33 cellular contexts compared by ENCODE assay signal in the genomic region with DNA sequence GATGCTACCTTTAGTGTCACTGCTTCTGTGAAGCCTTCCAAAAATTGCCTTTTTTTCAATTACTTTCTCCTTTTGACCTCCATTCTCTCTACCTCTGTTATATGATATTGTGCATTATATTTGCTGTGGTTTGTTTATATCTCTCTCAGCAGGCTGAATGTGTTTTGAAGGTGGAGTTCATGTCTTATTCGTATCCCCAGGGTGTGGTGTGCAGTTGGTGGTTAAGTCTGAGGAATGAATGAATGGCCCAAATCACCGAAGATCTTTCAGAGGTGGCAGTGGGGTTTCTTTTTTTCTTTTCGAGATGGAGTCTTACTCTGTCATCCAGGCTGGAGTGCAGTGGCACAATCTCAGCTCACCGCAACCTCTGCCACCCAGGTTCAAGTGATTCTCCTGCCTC.
"Had no signal": no experiment of that assay in that cellular context is flagged by ENCODE, and none has a peak within 500 bp of the region (broad histone marks: within the 10 kb centered on the region; RNA-seq: fewer than 3 reads in every experiment).

No MANE protein-coding gene starts in this region.

- H3K9me3 Mint-ChIP-seq: activated B cell treated with CpG ODN at 0.5 μM for 24 hours; activated naive CD8-positive, alpha-beta T cell treated with anti-CD3 and anti-CD28 coated beads, Interleukin-2, amount 10 ng/mL, durations not matched to agents 7 days and 5 days; activated T-cell treated with anti-CD3 and anti-CD28 coated beads, Interleukin-2, amount 50 U/mL, for 72 hours; activated T-helper 17 cell treated with anti-CD3 and anti-CD28 coated beads, Interleukin-2, amount 50 U/mL, for 72 hours had no signal

- H3K27me3 ChIP-seq: adrenal gland, body of pancreas, breast epithelium had no signal

- H3K4me3 ChIP-seq: adrenal gland, body of pancreas, breast epithelium had no signal

- H3K9me3 ChIP-seq: adrenal gland, body of pancreas, breast epithelium had no signal

- H3K36me3 ChIP-seq: adrenal gland, breast epithelium had no signal

- H3K27ac Mint-ChIP-seq: activated B cell treated with CpG ODN at 0.5 μM for 24 hours; activated CD8-positive, alpha-beta T cell treated with anti-CD3 and anti-CD28 coated beads for 36 hours; activated naive CD8-positive, alpha-beta T cell treated with anti-CD3 and anti-CD28 coated beads, Interleukin-2, amount 10 ng/mL, durations not matched to agents 7 days and 5 days; activated T-cell treated with anti-CD3 and anti-CD28 coated beads, Interleukin-2, amount 50 U/mL, for 72 hours; activated T-helper 17 cell treated with anti-CD3 and anti-CD28 coated beads, Interleukin-2, amount 50 U/mL, for 72 hours had no signal

- DNase-seq: activated B cell treated with CpG ODN at 0.5 μM for 24 hours; activated CD4-positive, alpha-beta T cell treated with anti-CD3 and anti-CD28 coated beads for 4 hours; activated CD4-positive, alpha-beta T cell treated with anti-CD3 and anti-CD28 coated beads, Interleukin-2, amount 50 U/mL, for 1 hour; activated CD4-positive, CD25-positive, alpha-beta regulatory T cell treated with anti-CD3 and anti-CD28 coated beads, Interleukin-2, amount 50 U/mL, for 72 hours; activated CD8-positive, alpha-beta T cell treated with anti-CD3 and anti-CD28 coated beads for 36 hours; activated effector memory CD4-positive, alpha-beta T cell treated with anti-CD3 and anti-CD28 coated beads, Interleukin-2, amount 50 U/mL, for 16 hours; activated naive CD4-positive, alpha-beta T cell; activated naive CD4-positive, alpha-beta T cell treated with anti-CD3 and anti-CD28 coated beads, Interleukin-2, amount 50 U/mL, for 16 hours; activated naive CD8-positive, alpha-beta T cell treated with anti-CD3 and anti-CD28 coated beads, Interleukin-2, amount 10 ng/mL, durations not matched to agents 7 days and 5 days; activated T-cell treated with anti-CD3 and anti-CD28 coated beads, Interleukin-2, amount 50 U/mL, for 1 hour; activated T-cell treated with anti-CD3 and anti-CD28 coated beads, Interleukin-2, amount 50 U/mL, for 72 hours; adrenal gland; body of pancreas; MM.1S; NCI-H1092 treated with DMSO at 0.1 percent for 48 hours; NCI-H1417; NCI-H146; NCI-H187; NCI-H2029 treated with DMSO at 0.1 percent for 48 hours; NCI-H2107; NCI-H2171; NCI-H510A; NCI-H526; NCI-H748 treated with DMSO at 0.1 percent for 48 hours; NK-92 treated with Interleukin-12 subunit alpha and Interleukin-12 subunit beta, amount 100 ng/mL, for 24 hours; Right ventricle myocardium superior; SW 1271; T-helper 1 cell; T-helper 9 cell had no signal

- ATAC-seq: activated CD8-positive, alpha-beta T cell treated with anti-CD3 and anti-CD28 coated beads for 36 hours; activated T-cell treated with anti-CD3 and anti-CD28 coated beads, Interleukin-2, amount 50 U/mL, for 72 hours; activated T-helper 17 cell treated with anti-CD3 and anti-CD28 coated beads, Interleukin-2, amount 50 U/mL, for 72 hours; body of pancreas had no signal

- H3K4me3 Mint-ChIP-seq: activated B cell treated with CpG ODN at 0.5 μM for 24 hours; activated CD8-positive, alpha-beta T cell treated with anti-CD3 and anti-CD28 coated beads for 36 hours; activated naive CD8-positive, alpha-beta T cell treated with anti-CD3 and anti-CD28 coated beads, Interleukin-2, amount 10 ng/mL, durations not matched to agents 7 days and 5 days; activated T-cell treated with anti-CD3 and anti-CD28 coated beads, Interleukin-2, amount 50 U/mL, for 72 hours; activated T-helper 17 cell treated with anti-CD3 and anti-CD28 coated beads, Interleukin-2, amount 50 U/mL, for 72 hours had no signal

- FAIRE-seq: astrocyte had no signal

- H3K4me1 ChIP-seq: breast epithelium had no signal

- H3K27ac ChIP-seq: adrenal gland, body of pancreas, breast epithelium, VCaP had no signal
